Comparison of ENCODE assay signal across 22 cellular contexts in the genomic region with DNA sequence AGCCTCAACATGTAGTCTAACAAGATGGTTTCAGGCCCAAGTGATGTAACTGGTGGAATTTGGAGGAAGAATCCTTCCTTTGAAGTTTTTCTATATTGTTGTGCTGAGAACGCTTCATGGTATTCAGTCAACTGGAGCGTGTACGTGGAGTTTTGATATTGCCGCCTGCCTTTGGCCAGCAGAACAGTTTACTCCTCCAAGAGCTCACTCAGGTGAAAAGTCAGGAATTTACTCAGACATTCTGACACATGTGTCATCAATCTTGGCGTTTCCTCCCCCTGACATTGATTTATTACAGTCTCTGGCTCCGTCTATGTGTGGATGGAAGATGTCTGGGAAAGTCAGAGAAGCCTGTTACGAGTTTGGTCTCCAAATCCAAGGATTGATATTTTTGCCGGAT. TPM values are rescaled to one million over a fixed set of nuclear protein-coding genes. Genes with fewer than 3 reads are reported as not detected.
DNase-seq lines count a peak whose midpoint lies in the region; ATAC-seq and TF ChIP-seq lines count a peak whose summit lies in the region.
"Had no signal": no experiment of that assay in that cellular context is flagged by ENCODE, and none has a peak within 500 bp of the region (broad histone marks: within the 10 kb centered on the region; RNA-seq: fewer than 3 reads in every experiment).

No MANE protein-coding gene starts in this region.

- H3K27ac ChIP-seq in coronary artery, result no peak overlapping the region
- H3K27ac ChIP-seq: C4-2B, hepatocyte, HL-60, right atrium auricular region, suprapubic skin had no signal

- H3K4me3 ChIP-seq in coronary artery (no peak overlapping the region), MG63 (no peak overlapping the region)
- H3K4me3 ChIP-seq: hepatocyte, lung, right atrium auricular region, suprapubic skin had no signal

- DNase-seq in ACHN (peak; percentile 74), NCI-H226 (peak; percentile 97), coronary artery (ENCODE audit: low spot score) (peak; percentile 7), mesothelial cell of epicardium (ENCODE audit: low spot score in 2 of 2, unreplicated experiment in 2 of 2) (no peak), MG63 (no peak), NOMO-1 treated with dmso at 0.1 percent for 144 hours (lab: John Stamatoyannopoulos, UW; ENCODE audit: unreplicated experiment) (no peak)
- DNase-seq: activated CD4-positive, alpha-beta T cell treated with anti-CD3 and anti-CD28 coated beads for 36 hours; HFFc6; KBM-7; NCI-H1092; NCI-H2029 treated with DMSO at 0.1 percent for 48 hours; NCI-H446 treated with DMSO at 0.1 percent for 48 hours had no signal

- H3K27me3 ChIP-seq in MG63, result no peaks in the 10 kb centered on the region
- H3K27me3 ChIP-seq: hepatocyte, right atrium auricular region had no signal

- H3K36me3 Mint-ChIP-seq in mesothelial cell of epicardium, result peaks cover 4% of the 10 kb centered on the region
- H3K36me3 Mint-ChIP-seq: activated naive CD4-positive, alpha-beta T cell treated with anti-CD3 and anti-CD28 coated beads, Interleukin-2, amount 50 U/mL, for 72 hours had no signal

- no peaks in the 10 kb centered on the region for H3K27me3 Mint-ChIP-seq in mesothelial cell of epicardium (ENCODE audit: low read depth)

- no peaks in the 10 kb centered on the region for H3K9me3 ChIP-seq in MG63
- H3K9me3 ChIP-seq: right atrium auricular region, suprapubic skin had no signal

- H3K36me3 ChIP-seq in MG63, result no peaks in the 10 kb centered on the region
- H3K36me3 ChIP-seq: right atrium auricular region, suprapubic skin had no signal

- peaks cover 27% of the 10 kb centered on the region for H3K4me1 Mint-ChIP-seq in mesothelial cell of epicardium
- H3K4me1 Mint-ChIP-seq: activated CD4-positive, alpha-beta T cell treated with anti-CD3 and anti-CD28 coated beads for 36 hours had no signal

- in situ Hi-C loops in ACHN (cut with HindIII; ENCODE audit: low pct_ligation_motif_present, low pct_unique_long_range_greater_than_20kb, low sequenced_read_pairs), result no loop called here

- peaks cover 5% of the 10 kb centered on the region for H3K9me3 Mint-ChIP-seq in mesothelial cell of epicardium
- H3K9me3 Mint-ChIP-seq: activated naive CD4-positive, alpha-beta T cell treated with anti-CD3 and anti-CD28 coated beads, Interleukin-2, amount 50 U/mL, for 72 hours; activated T-helper 1 cell treated with anti-CD3 and anti-CD28 coated beads, Interleukin-12 subunit alpha, Interleukin-12 subunit beta, Interleukin-2, Interleukin-4 antibody, amounts not matched to agents 30 ng/mL and 10 ng/mL and 1 ng/mL, durations not matched to agents 14 hours and 24 hours and 36 hours; HFFc6 had no signal

- no peak for ATAC-seq in HG03378 (IDR thresholded peaks at IDR 0.05; ENCODE audit: unreplicated experiment)
- ATAC-seq in GM21619 (IDR thresholded peaks at IDR 0.05; ENCODE audit: unreplicated experiment), result no peak
- ATAC-seq: activated CD4-positive, alpha-beta T cell treated with anti-CD3 and anti-CD28 coated beads for 36 hours; activated naive CD4-positive, alpha-beta T cell treated with anti-CD3 and anti-CD28 coated beads, Interleukin-2, amount 50 U/mL, for 72 hours had no signal

- H3K4me3 Mint-ChIP-seq in mesothelial cell of epicardium, result no peak overlapping the region
- H3K4me3 Mint-ChIP-seq: activated CD4-positive, alpha-beta T cell treated with anti-CD3 and anti-CD28 coated beads for 36 hours; activated T-helper 1 cell treated with anti-CD3 and anti-CD28 coated beads, Interleukin-12 subunit alpha, Interleukin-12 subunit beta, Interleukin-2, Interleukin-4 antibody, amounts not matched to agents 30 ng/mL and 10 ng/mL and 1 ng/mL, durations not matched to agents 14 hours and 24 hours and 36 hours; HFFc6 had no signal

- no peak for TF ChIP-seq CTCF in coronary artery (IDR thresholded peaks at IDR 0.05)
- no peak for TF ChIP-seq CTCF in mesothelial cell of epicardium (IDR thresholded peaks at IDR 0.05; ENCODE audit: unreplicated experiment)

- H3K27ac Mint-ChIP-seq in mesothelial cell of epicardium, result peak overlapping the region; percentile 66
- H3K27ac Mint-ChIP-seq: activated CD4-positive, alpha-beta T cell treated with anti-CD3 and anti-CD28 coated beads for 36 hours; activated naive CD4-positive, alpha-beta T cell treated with anti-CD3 and anti-CD28 coated beads, Interleukin-2, amount 50 U/mL, for 72 hours; activated T-helper 1 cell treated with anti-CD3 and anti-CD28 coated beads, Interleukin-12 subunit alpha, Interleukin-12 subunit beta, Interleukin-2, Interleukin-4 antibody, amounts not matched to agents 30 ng/mL and 10 ng/mL and 1 ng/mL, durations not matched to agents 14 hours and 24 hours and 36 hours; HFFc6 had no signal

RNA-seq across cellular contexts. Expression of gene TGM2, which starts 19.0 kb away (rescaled TPM):
- total RNA-seq in mesothelial cell of epicardium, result 32.4 to 35.7 TPM (median 35.3 TPM) in 3 replicates
- total RNA-seq in MG63 (2014; rRNA removed; shearing (Covaris generic); ENCODE audit: low replicate concordance), result 82.5 and 111 TPM in 2 replicates
- total RNA-seq: activated T-helper 1 cell treated with anti-CD3 and anti-CD28 coated beads, Interleukin-12 subunit alpha, Interleukin-12 subunit beta, Interleukin-2, Interleukin-4 antibody, amounts not matched to agents 30 ng/mL and 10 ng/mL and 1 ng/mL, durations not matched to agents 14 hours and 24 hours and 36 hours had no signal

Comparison
In these comparisons a context has a peak if more than half of its experiments do, and no peak if none do; other contexts are left out.
1. DNase-seq: peak in ACHN (single experiment), NCI-H226 (single experiment) and coronary artery (single experiment); none in mesothelial cell of epicardium (0 of 2), MG63 (single experiment) and NOMO-1 treated with dmso at 0.1 percent for 144 hours (single experiment).